ENCODE assay signal across 27 cellular contexts in the genomic region with DNA sequence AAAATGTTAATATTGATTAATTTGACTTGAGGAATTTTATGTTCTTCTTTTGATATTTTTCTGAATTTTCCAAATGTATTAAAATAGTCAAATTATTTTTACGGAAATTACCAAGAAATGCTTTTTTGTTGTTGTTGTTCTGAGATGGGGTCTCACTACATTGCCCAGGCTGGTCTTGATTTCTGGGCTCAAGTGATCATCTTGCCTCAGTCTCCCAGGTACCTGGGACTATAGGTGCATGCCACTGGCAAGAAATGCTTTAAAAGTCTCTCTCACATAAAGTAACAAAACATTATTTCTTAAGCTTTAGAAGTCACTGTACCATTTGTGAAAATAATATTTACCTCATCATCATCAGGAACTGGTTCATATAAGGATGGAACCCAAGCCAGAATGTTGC. TPM values are rescaled to one million over a fixed set of nuclear protein-coding genes. Genes with fewer than 3 reads are reported as not detected.
"Had no signal": no experiment of that assay in that cellular context is flagged by ENCODE, and none has a peak within 500 bp of the region (broad histone marks: within the 10 kb centered on the region; RNA-seq: fewer than 3 reads in every experiment).

No MANE protein-coding gene starts in this region.

- FAIRE-seq: endometrium, keratinocyte had no signal

- H3K36me3 ChIP-seq: colonic mucosa had no signal

- H3K4me1 Mint-ChIP-seq: endodermal cell, mesothelial cell of epicardium had no signal

- ATAC-seq: effector memory CD8-positive, alpha-beta T cell; esophagus mucosa; gastrocnemius medialis; heart right ventricle; left cardiac atrium; left lung; left ventricle myocardium superior; lower lobe of right lung; mucosa of descending colon had no signal

- H3K27me3 ChIP-seq: colonic mucosa, esophagus squamous epithelium, gastrocnemius medialis, heart right ventricle, left lung had no signal

- H3K27ac ChIP-seq: colonic mucosa, epithelial cell of prostate, esophagus squamous epithelium, gastrocnemius medialis, heart right ventricle, left lung, lower lobe of right lung had no signal

- H3K9me3 Mint-ChIP-seq: dendritic cell treated with granulocyte-macrophage colony-stimulating factor and Interleukin-4, amounts not matched to agents 40 ng/mL and 50 ng/mL, for 4 days; effector memory CD8-positive, alpha-beta T cell had no signal

- H3K4me1 ChIP-seq: colonic mucosa, esophagus squamous epithelium, gastrocnemius medialis, heart right ventricle, left lung, lower lobe of right lung had no signal

- H3K27me3 Mint-ChIP-seq: dendritic cell treated with granulocyte-macrophage colony-stimulating factor and Interleukin-4, amounts not matched to agents 40 ng/mL and 50 ng/mL, for 4 days; effector memory CD8-positive, alpha-beta T cell had no signal

- H3K9me3 ChIP-seq: colonic mucosa, esophagus squamous epithelium, gastrocnemius medialis, left lung, lower lobe of right lung had no signal

- H3K4me3 Mint-ChIP-seq: dendritic cell treated with granulocyte-macrophage colony-stimulating factor and Interleukin-4, amounts not matched to agents 40 ng/mL and 50 ng/mL, for 4 days; effector memory CD8-positive, alpha-beta T cell; endodermal cell; mesothelial cell of epicardium had no signal

- DNase-seq: colonic mucosa; cortex of kidney; effector CD8-positive, alpha-beta T cell; effector memory CD8-positive, alpha-beta T cell; endodermal cell; erythroblast; esophagus squamous epithelium; foreskin fibroblast; foreskin melanocyte; gastrocnemius medialis; glutamatergic neuron; head of caudate nucleus; heart right ventricle; hippocampal formation; left cardiac atrium; left lung; left ventricle myocardium superior; lower lobe of right lung; mesenchymal stem cell; mucosa of descending colon had no signal

- H3K4me3 ChIP-seq: colonic mucosa, esophagus squamous epithelium, gastrocnemius medialis, heart right ventricle, left lung, lower lobe of right lung, mucosa of descending colon had no signal

- H3K27ac Mint-ChIP-seq: dendritic cell treated with granulocyte-macrophage colony-stimulating factor and Interleukin-4, amounts not matched to agents 40 ng/mL and 50 ng/mL, for 4 days; effector memory CD8-positive, alpha-beta T cell; endodermal cell; mesothelial cell of epicardium had no signal

RNA-seq across cellular contexts. Expression of gene ELOVL7, which starts 43.0 kb away (rescaled TPM):
- total RNA-seq: glomerular endothelial cell had no signal
